1 cellular context compared by ENCODE assay signal in the genomic region with DNA sequence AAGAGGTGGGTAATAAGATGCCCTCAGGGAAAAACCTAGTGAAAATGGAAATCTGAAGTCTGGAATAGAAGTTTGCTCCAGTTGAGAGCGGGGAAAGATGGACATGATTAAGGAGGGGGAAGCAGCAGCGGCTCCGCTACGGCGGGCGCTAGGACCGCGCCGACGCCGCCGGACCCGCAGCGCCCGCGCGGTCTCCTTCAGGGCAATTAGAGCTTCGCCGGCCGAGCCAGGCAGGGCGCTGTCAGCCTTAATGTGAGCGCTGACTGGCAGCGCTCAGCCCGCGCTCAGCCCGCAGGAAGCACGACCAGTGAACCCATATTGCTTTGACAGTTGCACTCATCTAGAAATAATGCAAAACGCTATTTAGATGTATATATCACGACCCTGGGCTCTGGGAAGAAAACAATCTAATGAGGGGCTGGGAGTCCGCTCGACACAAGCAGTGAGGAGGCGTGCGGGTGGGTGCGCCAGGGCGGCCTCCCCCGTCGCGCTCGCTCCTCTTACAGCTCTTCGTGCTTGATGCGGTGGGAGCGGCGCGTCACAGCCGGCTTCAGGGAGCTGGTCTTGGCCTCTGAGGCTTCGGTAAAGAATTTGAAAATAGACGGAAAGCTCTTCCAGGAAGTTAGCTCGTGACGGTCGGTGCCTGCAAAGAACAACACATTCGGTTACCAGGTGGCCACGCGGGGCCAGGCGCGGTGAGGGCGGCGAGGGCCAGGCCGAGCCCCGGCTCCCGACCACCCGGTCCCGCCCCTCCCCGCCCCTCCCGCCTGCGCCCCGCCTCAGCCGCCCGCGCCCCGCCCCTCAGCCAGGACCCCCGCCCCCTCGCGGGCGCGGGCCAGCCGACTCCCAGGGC.
TF ChIP-seq lines count a peak whose summit lies in the region.

No MANE protein-coding gene starts in this region.

TF ChIP-seq in HEK293, 187 proteins besides CTCF, POLR2A, EP300 and RAD21 (continued from another document and continues in another):
- TF ChIP-seq INSM2 (tag by site-specific recombination; IDR thresholded peaks at IDR 0.05) (peak; percentile 23; the same call in 1 of the 2 replicates), ZNF184 (tag by site-specific recombination; IDR thresholded peaks at IDR 0.05) (peak; percentile 64; the same call in 1 of the 2 replicates), YY1 (tag by site-specific recombination; IDR thresholded peaks at IDR 0.05) (peak; percentile 58; the same call in 1 of the 2 replicates), ZNF324 (tag by site-specific recombination; IDR thresholded peaks at IDR 0.05) (peak; percentile 70), ZSCAN23 (tag by site-specific recombination; IDR thresholded peaks at IDR 0.05) (peak; percentile 63; the same call in 1 of the 2 replicates), GLI2 (tag by site-specific recombination; IDR thresholded peaks at IDR 0.05; ENCODE audit: borderline replicate concordance, low read depth) (no peak), ZBTB26 (tag by site-specific recombination; optimal IDR thresholded peaks at IDR 0.05) (peak; percentile 76), YY2 (tag by site-specific recombination; IDR thresholded peaks at IDR 0.05) (0 out of 2 replicates have a peak, but pooled peaks have one; percentile 19), ZNF211 (tag by site-specific recombination; IDR thresholded peaks at IDR 0.05; ENCODE audit: low read depth) (no peak), ZNF24 (tag by site-specific recombination; IDR thresholded peaks at IDR 0.05) (0 out of 2 replicates have a peak, but pooled peaks have one; percentile 54), EGR2 (tag by site-specific recombination; IDR thresholded peaks at IDR 0.05; ENCODE audit: low read depth) (peak; percentile 43; the same call in 1 of the 2 replicates), MZF1 (tag by site-specific recombination; IDR thresholded peaks at IDR 0.05; ENCODE audit: borderline replicate concordance) (peak; percentile 56; the same call in 1 of the 2 replicates), OSR2 (tag by site-specific recombination; IDR thresholded peaks at IDR 0.05) (peak; percentile 7; the same call in 1 of the 2 replicates), PBX3 (CRISPR knock-in tag; IDR thresholded peaks at IDR 0.05) (no peak; the same call in 1 of the 2 replicates), PRDM1 (tag by site-specific recombination; IDR thresholded peaks at IDR 0.05) (peak; percentile 32; the same call in 1 of the 2 replicates), HOXA7 (CRISPR knock-in tag; IDR thresholded peaks at IDR 0.05; ENCODE audit: borderline replicate concordance) (no peak), ZBTB7A (tag by site-specific recombination; IDR thresholded peaks at IDR 0.05; ENCODE audit: low read depth) (0 out of 2 replicates have a peak, but pooled peaks have one; percentile 35), ZIC2 (tag by site-specific recombination; IDR thresholded peaks at IDR 0.05) (peak; percentile 46), ZNF707 (tag by site-specific recombination; IDR thresholded peaks at IDR 0.05) (no peak), ZNF76 (tag by site-specific recombination; IDR thresholded peaks at IDR 0.05; ENCODE audit: borderline replicate concordance, low read depth) (peak; percentile 45; the same call in 1 of the 2 replicates), ZBTB11 (tag by site-specific recombination; conservative IDR thresholded peaks at IDR 0.05; ENCODE audit: low read depth) (peak; percentile 42), ZFHX2 (tag by site-specific recombination; conservative IDR thresholded peaks at IDR 0.05) (peak; percentile 71), ZNF629 (tag by site-specific recombination; IDR thresholded peaks at IDR 0.05) (peak; percentile 73; the same call in 1 of the 2 replicates), KLF8 (tag by site-specific recombination; IDR thresholded peaks at IDR 0.05) (peak; percentile 67; the same call in 1 of the 2 replicates), SP7 (tag by site-specific recombination; IDR thresholded peaks at IDR 0.05) (peak; percentile 80), ZNF664 (tag by site-specific recombination; IDR thresholded peaks at IDR 0.05) (0 out of 2 replicates have a peak, but pooled peaks have one; percentile 12), ZNF366 (tag by site-specific recombination; conservative IDR thresholded peaks at IDR 0.05) (0 out of 2 replicates have a peak, but pooled peaks have one; percentile 27), ZNF660 (tag by site-specific recombination; IDR thresholded peaks at IDR 0.05) (peak; percentile 90), ZBTB8A (tag by site-specific recombination; IDR thresholded peaks at IDR 0.05) (peak; percentile 100), ZNF610 (tag by site-specific recombination; IDR thresholded peaks at IDR 0.05; ENCODE audit: borderline replicate concordance) (peak; percentile 47), ZNF114 (tag by site-specific recombination; IDR thresholded peaks at IDR 0.05) (no peak), ZNF112 (tag by site-specific recombination; IDR thresholded peaks at IDR 0.05) (no peak)
- TF ChIP-seq, protein P1, sequence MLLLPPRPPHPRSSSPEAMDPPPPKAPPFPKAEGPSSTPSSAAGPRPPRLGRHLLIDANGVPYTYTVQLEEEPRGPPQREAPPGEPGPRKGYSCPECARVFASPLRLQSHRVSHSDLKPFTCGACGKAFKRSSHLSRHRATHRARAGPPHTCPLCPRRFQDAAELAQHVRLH (tag by site-specific recombination; IDR thresholded peaks at IDR 0.05), result peak; percentile 25; the same call in 1 of the 2 replicates
- TF ChIP-seq, protein P2, sequence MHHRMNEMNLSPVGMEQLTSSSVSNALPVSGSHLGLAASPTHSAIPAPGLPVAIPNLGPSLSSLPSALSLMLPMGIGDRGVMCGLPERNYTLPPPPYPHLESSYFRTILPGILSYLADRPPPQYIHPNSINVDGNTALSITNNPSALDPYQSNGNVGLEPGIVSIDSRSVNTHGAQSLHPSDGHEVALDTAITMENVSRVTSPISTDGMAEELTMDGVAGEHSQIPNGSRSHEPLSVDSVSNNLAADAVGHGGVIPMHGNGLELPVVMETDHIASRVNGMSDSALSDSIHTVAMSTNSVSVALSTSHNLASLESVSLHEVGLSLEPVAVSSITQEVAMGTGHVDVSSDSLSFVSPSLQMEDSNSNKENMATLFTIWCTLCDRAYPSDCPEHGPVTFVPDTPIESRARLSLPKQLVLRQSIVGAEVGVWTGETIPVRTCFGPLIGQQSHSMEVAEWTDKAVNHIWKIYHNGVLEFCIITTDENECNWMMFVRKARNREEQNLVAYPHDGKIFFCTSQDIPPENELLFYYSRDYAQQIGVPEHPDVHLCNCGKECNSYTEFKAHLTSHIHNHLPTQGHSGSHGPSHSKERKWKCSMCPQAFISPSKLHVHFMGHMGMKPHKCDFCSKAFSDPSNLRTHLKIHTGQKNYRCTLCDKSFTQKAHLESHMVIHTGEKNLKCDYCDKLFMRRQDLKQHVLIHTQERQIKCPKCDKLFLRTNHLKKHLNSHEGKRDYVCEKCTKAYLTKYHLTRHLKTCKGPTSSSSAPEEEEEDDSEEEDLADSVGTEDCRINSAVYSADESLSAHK (tag by site-specific recombination; IDR thresholded peaks at IDR 0.05), result peak; percentile 52; the same call in 1 of the 2 replicates
- TF ChIP-seq, protein P3, sequence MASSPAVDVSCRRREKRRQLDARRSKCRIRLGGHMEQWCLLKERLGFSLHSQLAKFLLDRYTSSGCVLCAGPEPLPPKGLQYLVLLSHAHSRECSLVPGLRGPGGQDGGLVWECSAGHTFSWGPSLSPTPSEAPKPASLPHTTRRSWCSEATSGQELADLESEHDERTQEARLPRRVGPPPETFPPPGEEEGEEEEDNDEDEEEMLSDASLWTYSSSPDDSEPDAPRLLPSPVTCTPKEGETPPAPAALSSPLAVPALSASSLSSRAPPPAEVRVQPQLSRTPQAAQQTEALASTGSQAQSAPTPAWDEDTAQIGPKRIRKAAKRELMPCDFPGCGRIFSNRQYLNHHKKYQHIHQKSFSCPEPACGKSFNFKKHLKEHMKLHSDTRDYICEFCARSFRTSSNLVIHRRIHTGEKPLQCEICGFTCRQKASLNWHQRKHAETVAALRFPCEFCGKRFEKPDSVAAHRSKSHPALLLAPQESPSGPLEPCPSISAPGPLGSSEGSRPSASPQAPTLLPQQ (tag by site-specific recombination; IDR thresholded peaks at IDR 0.05), result peak; percentile 65; the same call in 1 of the 2 replicates
- TF ChIP-seq, protein P4, sequence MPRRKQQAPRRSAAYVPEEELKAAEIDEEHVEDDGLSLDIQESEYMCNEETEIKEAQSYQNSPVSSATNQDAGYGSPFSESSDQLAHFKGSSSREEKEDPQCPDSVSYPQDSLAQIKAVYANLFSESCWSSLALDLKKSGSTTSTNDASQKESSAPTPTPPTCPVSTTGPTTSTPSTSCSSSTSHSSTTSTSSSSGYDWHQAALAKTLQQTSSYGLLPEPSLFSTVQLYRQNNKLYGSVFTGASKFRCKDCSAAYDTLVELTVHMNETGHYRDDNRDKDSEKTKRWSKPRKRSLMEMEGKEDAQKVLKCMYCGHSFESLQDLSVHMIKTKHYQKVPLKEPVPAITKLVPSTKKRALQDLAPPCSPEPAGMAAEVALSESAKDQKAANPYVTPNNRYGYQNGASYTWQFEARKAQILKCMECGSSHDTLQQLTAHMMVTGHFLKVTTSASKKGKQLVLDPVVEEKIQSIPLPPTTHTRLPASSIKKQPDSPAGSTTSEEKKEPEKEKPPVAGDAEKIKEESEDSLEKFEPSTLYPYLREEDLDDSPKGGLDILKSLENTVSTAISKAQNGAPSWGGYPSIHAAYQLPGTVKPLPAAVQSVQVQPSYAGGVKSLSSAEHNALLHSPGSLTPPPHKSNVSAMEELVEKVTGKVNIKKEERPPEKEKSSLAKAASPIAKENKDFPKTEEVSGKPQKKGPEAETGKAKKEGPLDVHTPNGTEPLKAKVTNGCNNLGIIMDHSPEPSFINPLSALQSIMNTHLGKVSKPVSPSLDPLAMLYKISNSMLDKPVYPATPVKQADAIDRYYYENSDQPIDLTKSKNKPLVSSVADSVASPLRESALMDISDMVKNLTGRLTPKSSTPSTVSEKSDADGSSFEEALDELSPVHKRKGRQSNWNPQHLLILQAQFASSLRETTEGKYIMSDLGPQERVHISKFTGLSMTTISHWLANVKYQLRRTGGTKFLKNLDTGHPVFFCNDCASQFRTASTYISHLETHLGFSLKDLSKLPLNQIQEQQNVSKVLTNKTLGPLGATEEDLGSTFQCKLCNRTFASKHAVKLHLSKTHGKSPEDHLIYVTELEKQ (tag by site-specific recombination; IDR thresholded peaks at IDR 0.05; ENCODE audit: borderline replicate concordance), result peak; percentile 77; the same call in 1 of the 2 replicates
- TF ChIP-seq, protein P5, sequence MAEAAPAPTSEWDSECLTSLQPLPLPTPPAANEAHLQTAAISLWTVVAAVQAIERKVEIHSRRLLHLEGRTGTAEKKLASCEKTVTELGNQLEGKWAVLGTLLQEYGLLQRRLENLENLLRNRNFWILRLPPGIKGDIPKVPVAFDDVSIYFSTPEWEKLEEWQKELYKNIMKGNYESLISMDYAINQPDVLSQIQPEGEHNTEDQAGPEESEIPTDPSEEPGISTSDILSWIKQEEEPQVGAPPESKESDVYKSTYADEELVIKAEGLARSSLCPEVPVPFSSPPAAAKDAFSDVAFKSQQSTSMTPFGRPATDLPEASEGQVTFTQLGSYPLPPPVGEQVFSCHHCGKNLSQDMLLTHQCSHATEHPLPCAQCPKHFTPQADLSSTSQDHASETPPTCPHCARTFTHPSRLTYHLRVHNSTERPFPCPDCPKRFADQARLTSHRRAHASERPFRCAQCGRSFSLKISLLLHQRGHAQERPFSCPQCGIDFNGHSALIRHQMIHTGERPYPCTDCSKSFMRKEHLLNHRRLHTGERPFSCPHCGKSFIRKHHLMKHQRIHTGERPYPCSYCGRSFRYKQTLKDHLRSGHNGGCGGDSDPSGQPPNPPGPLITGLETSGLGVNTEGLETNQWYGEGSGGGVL (tag by site-specific recombination; IDR thresholded peaks at IDR 0.05), result peak; percentile 48; the same call in 1 of the 2 replicates
